In the genomic region with DNA sequence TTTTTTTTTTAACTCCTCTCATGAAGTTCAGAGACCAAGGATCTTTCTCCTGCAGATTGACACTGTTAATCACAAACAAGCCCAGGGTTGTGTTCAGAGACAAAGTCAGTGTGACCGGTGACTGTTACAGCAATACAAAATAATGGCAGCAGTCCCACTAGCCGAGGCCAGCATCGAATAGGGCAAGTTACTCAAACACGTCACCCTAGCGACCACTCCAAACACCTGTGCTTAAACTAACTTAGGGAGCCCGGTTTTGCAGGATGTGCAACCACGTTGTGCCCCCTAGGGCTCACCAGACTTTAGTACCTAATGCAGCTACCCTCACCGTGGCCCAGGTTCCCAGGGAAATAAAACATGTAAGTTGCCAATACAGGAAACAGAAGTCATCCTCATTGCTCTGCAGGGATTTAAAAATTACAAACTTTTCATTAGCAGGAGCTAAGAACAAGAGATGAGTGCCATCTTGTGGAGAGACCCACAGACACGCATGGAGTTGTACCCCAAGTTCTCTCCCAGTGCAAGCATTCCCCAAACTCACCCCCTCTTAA, we compare ENCODE assay signal across 1 cellular context.
TF ChIP-seq lines count a peak whose summit lies in the region.

No MANE protein-coding gene starts in this region.

TF ChIP-seq in HepG2, 621 proteins besides CTCF, POLR2A, EP300 and RAD21 (continued from another document and continues in another):
- TF ChIP-seq, protein P1, sequence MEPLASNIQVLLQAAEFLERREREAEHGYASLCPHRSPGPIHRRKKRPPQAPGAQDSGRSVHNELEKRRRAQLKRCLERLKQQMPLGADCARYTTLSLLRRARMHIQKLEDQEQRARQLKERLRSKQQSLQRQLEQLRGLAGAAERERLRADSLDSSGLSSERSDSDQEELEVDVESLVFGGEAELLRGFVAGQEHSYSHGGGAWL (CRISPR knock-in tag; IDR thresholded peaks at IDR 0.05) = no peak
- TF ChIP-seq CENPX (CRISPR knock-in tag; IDR thresholded peaks at IDR 0.05) = no peak
- no peak for TF ChIP-seq ZNF841 (CRISPR knock-in tag; IDR thresholded peaks at IDR 0.05; ENCODE audit: borderline replicate concordance)
- no peak for TF ChIP-seq TP53 (CRISPR knock-in tag; conservative IDR thresholded peaks at IDR 0.05)
- TF ChIP-seq, protein P2, sequence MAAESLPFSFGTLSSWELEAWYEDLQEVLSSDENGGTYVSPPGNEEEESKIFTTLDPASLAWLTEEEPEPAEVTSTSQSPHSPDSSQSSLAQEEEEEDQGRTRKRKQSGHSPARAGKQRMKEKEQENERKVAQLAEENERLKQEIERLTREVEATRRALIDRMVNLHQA (CRISPR knock-in tag; IDR thresholded peaks at IDR 0.05) = no peak
- TF ChIP-seq NCOA2 (CRISPR knock-in tag; IDR thresholded peaks at IDR 0.05) = no peak
- TF ChIP-seq ASH2L (IDR thresholded peaks at IDR 0.05; ENCODE audit: insufficient read length, low read depth, low read length) = no peak
- TF ChIP-seq NR3C1 (CRISPR knock-in tag; IDR thresholded peaks at IDR 0.05) = no peak
- TF ChIP-seq, protein P3, sequence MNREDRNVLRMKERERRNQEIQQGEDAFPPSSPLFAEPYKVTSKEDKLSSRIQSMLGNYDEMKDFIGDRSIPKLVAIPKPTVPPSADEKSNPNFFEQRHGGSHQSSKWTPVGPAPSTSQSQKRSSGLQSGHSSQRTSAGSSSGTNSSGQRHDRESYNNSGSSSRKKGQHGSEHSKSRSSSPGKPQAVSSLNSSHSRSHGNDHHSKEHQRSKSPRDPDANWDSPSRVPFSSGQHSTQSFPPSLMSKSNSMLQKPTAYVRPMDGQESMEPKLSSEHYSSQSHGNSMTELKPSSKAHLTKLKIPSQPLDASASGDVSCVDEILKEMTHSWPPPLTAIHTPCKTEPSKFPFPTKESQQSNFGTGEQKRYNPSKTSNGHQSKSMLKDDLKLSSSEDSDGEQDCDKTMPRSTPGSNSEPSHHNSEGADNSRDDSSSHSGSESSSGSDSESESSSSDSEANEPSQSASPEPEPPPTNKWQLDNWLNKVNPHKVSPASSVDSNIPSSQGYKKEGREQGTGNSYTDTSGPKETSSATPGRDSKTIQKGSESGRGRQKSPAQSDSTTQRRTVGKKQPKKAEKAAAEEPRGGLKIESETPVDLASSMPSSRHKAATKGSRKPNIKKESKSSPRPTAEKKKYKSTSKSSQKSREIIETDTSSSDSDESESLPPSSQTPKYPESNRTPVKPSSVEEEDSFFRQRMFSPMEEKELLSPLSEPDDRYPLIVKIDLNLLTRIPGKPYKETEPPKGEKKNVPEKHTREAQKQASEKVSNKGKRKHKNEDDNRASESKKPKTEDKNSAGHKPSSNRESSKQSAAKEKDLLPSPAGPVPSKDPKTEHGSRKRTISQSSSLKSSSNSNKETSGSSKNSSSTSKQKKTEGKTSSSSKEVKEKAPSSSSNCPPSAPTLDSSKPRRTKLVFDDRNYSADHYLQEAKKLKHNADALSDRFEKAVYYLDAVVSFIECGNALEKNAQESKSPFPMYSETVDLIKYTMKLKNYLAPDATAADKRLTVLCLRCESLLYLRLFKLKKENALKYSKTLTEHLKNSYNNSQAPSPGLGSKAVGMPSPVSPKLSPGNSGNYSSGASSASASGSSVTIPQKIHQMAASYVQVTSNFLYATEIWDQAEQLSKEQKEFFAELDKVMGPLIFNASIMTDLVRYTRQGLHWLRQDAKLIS (CRISPR knock-in tag; IDR thresholded peaks at IDR 0.05) = no peak
- TF ChIP-seq, protein P4, sequence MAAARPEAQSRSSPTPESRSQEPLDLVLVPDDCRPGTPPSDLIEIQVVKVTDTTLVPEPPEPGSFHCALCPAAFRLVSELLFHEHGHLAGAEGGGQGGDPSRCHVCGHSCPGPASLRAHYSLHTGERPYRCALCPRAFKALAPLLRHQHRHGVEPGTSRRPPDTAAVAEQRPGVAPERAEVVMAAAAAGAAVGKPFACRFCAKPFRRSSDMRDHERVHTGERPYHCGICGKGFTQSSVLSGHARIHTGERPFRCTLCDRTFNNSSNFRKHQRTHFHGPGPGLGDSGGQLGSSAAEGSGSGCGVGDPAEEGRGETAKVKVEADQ (CRISPR knock-in tag; IDR thresholded peaks at IDR 0.05; ENCODE audit: borderline replicate concordance) = no peak
- TF ChIP-seq, protein P5, sequence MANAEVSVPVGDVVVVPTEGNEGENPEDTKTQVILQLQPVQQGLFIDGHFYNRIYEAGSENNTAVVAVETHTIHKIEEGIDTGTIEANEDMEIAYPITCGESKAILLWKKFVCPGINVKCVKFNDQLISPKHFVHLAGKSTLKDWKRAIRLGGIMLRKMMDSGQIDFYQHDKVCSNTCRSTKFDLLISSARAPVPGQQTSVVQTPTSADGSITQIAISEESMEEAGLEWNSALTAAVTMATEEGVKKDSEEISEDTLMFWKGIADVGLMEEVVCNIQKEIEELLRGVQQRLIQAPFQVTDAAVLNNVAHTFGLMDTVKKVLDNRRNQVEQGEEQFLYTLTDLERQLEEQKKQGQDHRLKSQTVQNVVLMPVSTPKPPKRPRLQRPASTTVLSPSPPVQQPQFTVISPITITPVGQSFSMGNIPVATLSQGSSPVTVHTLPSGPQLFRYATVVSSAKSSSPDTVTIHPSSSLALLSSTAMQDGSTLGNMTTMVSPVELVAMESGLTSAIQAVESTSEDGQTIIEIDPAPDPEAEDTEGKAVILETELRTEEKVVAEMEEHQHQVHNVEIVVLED (CRISPR knock-in tag; IDR thresholded peaks at IDR 0.05; ENCODE audit: borderline replicate concordance) = 0 out of 2 replicates have a peak, but pooled peaks have one; percentile 21
- TF ChIP-seq ZNF570 (CRISPR knock-in tag; IDR thresholded peaks at IDR 0.05; ENCODE audit: borderline replicate concordance) = no peak
- no peak for TF ChIP-seq FOXM1 (CRISPR knock-in tag; IDR thresholded peaks at IDR 0.05)
- TF ChIP-seq MEF2D (CRISPR knock-in tag; IDR thresholded peaks at IDR 0.05) = no peak; the same call in 1 of the 2 replicates
- no peak for TF ChIP-seq FOXA3 (CRISPR knock-in tag; IDR thresholded peaks at IDR 0.05)
- TF ChIP-seq ZNF546 (CRISPR knock-in tag; conservative IDR thresholded peaks at IDR 0.05) = no peak
- TF ChIP-seq FOXJ3 (CRISPR knock-in tag; IDR thresholded peaks at IDR 0.05; ENCODE audit: borderline replicate concordance) = no peak; the same call in 1 of the 2 replicates
- TF ChIP-seq ZNF136 (CRISPR knock-in tag; IDR thresholded peaks at IDR 0.05; ENCODE audit: low read depth) = 0 out of 2 replicates have a peak, but pooled peaks have one; percentile 38
- TF ChIP-seq ZNF333 (CRISPR knock-in tag; IDR thresholded peaks at IDR 0.05; ENCODE audit: borderline replicate concordance) = no peak
- TF ChIP-seq, protein P6, sequence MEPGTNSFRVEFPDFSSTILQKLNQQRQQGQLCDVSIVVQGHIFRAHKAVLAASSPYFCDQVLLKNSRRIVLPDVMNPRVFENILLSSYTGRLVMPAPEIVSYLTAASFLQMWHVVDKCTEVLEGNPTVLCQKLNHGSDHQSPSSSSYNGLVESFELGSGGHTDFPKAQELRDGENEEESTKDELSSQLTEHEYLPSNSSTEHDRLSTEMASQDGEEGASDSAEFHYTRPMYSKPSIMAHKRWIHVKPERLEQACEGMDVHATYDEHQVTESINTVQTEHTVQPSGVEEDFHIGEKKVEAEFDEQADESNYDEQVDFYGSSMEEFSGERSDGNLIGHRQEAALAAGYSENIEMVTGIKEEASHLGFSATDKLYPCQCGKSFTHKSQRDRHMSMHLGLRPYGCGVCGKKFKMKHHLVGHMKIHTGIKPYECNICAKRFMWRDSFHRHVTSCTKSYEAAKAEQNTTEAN (CRISPR knock-in tag; conservative IDR thresholded peaks at IDR 0.05) = no peak
- TF ChIP-seq NKX3-1 (CRISPR knock-in tag; IDR thresholded peaks at IDR 0.05) = no peak
- no peak for TF ChIP-seq KMT2A (CRISPR knock-in tag; IDR thresholded peaks at IDR 0.05)
- TF ChIP-seq, protein P7, sequence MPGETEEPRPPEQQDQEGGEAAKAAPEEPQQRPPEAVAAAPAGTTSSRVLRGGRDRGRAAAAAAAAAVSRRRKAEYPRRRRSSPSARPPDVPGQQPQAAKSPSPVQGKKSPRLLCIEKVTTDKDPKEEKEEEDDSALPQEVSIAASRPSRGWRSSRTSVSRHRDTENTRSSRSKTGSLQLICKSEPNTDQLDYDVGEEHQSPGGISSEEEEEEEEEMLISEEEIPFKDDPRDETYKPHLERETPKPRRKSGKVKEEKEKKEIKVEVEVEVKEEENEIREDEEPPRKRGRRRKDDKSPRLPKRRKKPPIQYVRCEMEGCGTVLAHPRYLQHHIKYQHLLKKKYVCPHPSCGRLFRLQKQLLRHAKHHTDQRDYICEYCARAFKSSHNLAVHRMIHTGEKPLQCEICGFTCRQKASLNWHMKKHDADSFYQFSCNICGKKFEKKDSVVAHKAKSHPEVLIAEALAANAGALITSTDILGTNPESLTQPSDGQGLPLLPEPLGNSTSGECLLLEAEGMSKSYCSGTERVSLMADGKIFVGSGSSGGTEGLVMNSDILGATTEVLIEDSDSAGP (CRISPR knock-in tag; IDR thresholded peaks at IDR 0.05; ENCODE audit: borderline replicate concordance) = 0 out of 2 replicates have a peak, but pooled peaks have one; percentile 6
- no peak for TF ChIP-seq ZNF367 (CRISPR knock-in tag; IDR thresholded peaks at IDR 0.05; ENCODE audit: borderline replicate concordance)
- TF ChIP-seq KAT7 (CRISPR knock-in tag; IDR thresholded peaks at IDR 0.05; ENCODE audit: borderline replicate concordance) = no peak
- TF ChIP-seq HDAC1 (CRISPR knock-in tag; IDR thresholded peaks at IDR 0.05) = no peak
- peak; percentile 60; the same call in 1 of the 2 replicates for TF ChIP-seq ZNF337 (CRISPR knock-in tag; IDR thresholded peaks at IDR 0.05; ENCODE audit: borderline replicate concordance, low read depth)
- TF ChIP-seq CENPT (CRISPR knock-in tag; IDR thresholded peaks at IDR 0.05; ENCODE audit: low read depth) = no peak
- no peak for TF ChIP-seq PPARG (CRISPR knock-in tag; conservative IDR thresholded peaks at IDR 0.05)
- TF ChIP-seq, protein P8, sequence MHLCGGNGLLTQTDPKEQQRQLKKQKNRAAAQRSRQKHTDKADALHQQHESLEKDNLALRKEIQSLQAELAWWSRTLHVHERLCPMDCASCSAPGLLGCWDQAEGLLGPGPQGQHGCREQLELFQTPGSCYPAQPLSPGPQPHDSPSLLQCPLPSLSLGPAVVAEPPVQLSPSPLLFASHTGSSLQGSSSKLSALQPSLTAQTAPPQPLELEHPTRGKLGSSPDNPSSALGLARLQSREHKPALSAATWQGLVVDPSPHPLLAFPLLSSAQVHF (CRISPR knock-in tag; IDR thresholded peaks at IDR 0.05) = no peak
- TF ChIP-seq, protein P9, sequence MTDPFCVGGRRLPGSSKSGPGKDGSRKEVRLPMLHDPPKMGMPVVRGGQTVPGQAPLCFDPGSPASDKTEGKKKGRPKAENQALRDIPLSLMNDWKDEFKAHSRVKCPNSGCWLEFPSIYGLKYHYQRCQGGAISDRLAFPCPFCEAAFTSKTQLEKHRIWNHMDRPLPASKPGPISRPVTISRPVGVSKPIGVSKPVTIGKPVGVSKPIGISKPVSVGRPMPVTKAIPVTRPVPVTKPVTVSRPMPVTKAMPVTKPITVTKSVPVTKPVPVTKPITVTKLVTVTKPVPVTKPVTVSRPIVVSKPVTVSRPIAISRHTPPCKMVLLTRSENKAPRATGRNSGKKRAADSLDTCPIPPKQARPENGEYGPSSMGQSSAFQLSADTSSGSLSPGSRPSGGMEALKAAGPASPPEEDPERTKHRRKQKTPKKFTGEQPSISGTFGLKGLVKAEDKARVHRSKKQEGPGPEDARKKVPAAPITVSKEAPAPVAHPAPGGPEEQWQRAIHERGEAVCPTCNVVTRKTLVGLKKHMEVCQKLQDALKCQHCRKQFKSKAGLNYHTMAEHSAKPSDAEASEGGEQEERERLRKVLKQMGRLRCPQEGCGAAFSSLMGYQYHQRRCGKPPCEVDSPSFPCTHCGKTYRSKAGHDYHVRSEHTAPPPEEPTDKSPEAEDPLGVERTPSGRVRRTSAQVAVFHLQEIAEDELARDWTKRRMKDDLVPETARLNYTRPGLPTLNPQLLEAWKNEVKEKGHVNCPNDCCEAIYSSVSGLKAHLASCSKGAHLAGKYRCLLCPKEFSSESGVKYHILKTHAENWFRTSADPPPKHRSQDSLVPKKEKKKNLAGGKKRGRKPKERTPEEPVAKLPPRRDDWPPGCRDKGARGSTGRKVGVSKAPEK (CRISPR knock-in tag; IDR thresholded peaks at IDR 0.05; ENCODE audit: borderline replicate concordance) = no peak
- TF ChIP-seq MIER2 (CRISPR knock-in tag; IDR thresholded peaks at IDR 0.05) = no peak
- TF ChIP-seq, protein P10, sequence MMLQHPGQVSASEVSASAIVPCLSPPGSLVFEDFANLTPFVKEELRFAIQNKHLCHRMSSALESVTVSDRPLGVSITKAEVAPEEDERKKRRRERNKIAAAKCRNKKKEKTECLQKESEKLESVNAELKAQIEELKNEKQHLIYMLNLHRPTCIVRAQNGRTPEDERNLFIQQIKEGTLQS (CRISPR knock-in tag; IDR thresholded peaks at IDR 0.05) = no peak
- TF ChIP-seq, protein P11, sequence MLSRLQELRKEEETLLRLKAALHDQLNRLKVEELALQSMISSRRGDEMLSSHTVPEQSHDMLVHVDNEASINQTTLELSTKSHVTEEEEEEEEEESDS (CRISPR knock-in tag; IDR thresholded peaks at IDR 0.05; ENCODE audit: borderline replicate concordance) = no peak
- TF ChIP-seq MEIS2 (CRISPR knock-in tag; IDR thresholded peaks at IDR 0.05) = no peak
- TF ChIP-seq, protein P12, sequence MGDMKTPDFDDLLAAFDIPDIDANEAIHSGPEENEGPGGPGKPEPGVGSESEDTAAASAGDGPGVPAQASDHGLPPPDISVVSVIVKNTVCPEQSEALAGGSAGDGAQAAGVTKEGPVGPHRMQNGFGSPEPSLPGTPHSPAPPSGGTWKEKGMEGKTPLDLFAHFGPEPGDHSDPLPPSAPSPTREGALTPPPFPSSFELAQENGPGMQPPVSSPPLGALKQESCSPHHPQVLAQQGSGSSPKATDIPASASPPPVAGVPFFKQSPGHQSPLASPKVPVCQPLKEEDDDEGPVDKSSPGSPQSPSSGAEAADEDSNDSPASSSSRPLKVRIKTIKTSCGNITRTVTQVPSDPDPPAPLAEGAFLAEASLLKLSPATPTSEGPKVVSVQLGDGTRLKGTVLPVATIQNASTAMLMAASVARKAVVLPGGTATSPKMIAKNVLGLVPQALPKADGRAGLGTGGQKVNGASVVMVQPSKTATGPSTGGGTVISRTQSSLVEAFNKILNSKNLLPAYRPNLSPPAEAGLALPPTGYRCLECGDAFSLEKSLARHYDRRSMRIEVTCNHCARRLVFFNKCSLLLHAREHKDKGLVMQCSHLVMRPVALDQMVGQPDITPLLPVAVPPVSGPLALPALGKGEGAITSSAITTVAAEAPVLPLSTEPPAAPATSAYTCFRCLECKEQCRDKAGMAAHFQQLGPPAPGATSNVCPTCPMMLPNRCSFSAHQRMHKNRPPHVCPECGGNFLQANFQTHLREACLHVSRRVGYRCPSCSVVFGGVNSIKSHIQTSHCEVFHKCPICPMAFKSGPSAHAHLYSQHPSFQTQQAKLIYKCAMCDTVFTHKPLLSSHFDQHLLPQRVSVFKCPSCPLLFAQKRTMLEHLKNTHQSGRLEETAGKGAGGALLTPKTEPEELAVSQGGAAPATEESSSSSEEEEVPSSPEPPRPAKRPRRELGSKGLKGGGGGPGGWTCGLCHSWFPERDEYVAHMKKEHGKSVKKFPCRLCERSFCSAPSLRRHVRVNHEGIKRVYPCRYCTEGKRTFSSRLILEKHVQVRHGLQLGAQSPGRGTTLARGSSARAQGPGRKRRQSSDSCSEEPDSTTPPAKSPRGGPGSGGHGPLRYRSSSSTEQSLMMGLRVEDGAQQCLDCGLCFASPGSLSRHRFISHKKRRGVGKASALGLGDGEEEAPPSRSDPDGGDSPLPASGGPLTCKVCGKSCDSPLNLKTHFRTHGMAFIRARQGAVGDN (CRISPR knock-in tag; IDR thresholded peaks at IDR 0.05) = no peak; the same call in 1 of the 2 replicates
- TF ChIP-seq ZFP41 (CRISPR knock-in tag; IDR thresholded peaks at IDR 0.05; ENCODE audit: borderline replicate concordance) = no peak
- TF ChIP-seq ZKSCAN5 (CRISPR knock-in tag; IDR thresholded peaks at IDR 0.05) = no peak
- TF ChIP-seq, protein P13, sequence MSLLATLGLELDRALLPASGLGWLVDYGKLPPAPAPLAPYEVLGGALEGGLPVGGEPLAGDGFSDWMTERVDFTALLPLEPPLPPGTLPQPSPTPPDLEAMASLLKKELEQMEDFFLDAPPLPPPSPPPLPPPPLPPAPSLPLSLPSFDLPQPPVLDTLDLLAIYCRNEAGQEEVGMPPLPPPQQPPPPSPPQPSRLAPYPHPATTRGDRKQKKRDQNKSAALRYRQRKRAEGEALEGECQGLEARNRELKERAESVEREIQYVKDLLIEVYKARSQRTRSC (CRISPR knock-in tag; IDR thresholded peaks at IDR 0.05; ENCODE audit: low read depth) = no peak
